Comparison of ENCODE assay signal across 14 cellular contexts in genomic region chr2:12236136-12236834, GRCh38.
"Had no signal": no experiment of that assay in that cellular context is flagged by ENCODE, and none has a peak within 500 bp of the region (broad histone marks: within the 10 kb centered on the region; RNA-seq: fewer than 3 reads in every experiment).

No MANE protein-coding gene starts in this region.

- H3K36me3 Mint-ChIP-seq: neural progenitor cell, T-cell had no signal

- H3K27me3 Mint-ChIP-seq: activated CD4-positive, alpha-beta T cell treated with anti-CD3 and anti-CD28 coated beads for 36 hours; activated CD8-positive, alpha-beta T cell treated with anti-CD3 and anti-CD28 coated beads for 36 hours; T-cell had no signal

- H3K36me3 ChIP-seq: gastrocnemius medialis, neural progenitor cell, pancreas, thyroid gland, vagina, WERI-Rb-1 had no signal

- H3K9me3 Mint-ChIP-seq: activated CD8-positive, alpha-beta T cell treated with anti-CD3 and anti-CD28 coated beads for 36 hours; activated naive CD4-positive, alpha-beta T cell treated with anti-CD3 and anti-CD28 coated beads for 36 hours; neural progenitor cell; T-cell had no signal

- H3K27ac Mint-ChIP-seq: activated CD4-positive, alpha-beta T cell treated with anti-CD3 and anti-CD28 coated beads for 36 hours; activated CD8-positive, alpha-beta T cell treated with anti-CD3 and anti-CD28 coated beads for 36 hours; activated naive CD4-positive, alpha-beta T cell treated with anti-CD3 and anti-CD28 coated beads for 36 hours; neural progenitor cell; T-cell had no signal

- DNase-seq: activated CD4-positive, alpha-beta T cell treated with anti-CD3 and anti-CD28 coated beads for 36 hours; activated CD8-positive, alpha-beta memory T cell treated with anti-CD3 and anti-CD28 coated beads, Interleukin-2, amount 50 U/mL, for 4 hours; activated CD8-positive, alpha-beta T cell treated with anti-CD3 and anti-CD28 coated beads for 36 hours; activated naive CD4-positive, alpha-beta T cell treated with anti-CD3 and anti-CD28 coated beads for 36 hours; gastrocnemius medialis; kidney glomerular epithelial cell; pancreas; T-cell; T1000; thyroid gland; WERI-Rb-1 had no signal

- H3K4me1 Mint-ChIP-seq: activated CD4-positive, alpha-beta T cell treated with anti-CD3 and anti-CD28 coated beads for 36 hours; neural progenitor cell; T-cell had no signal

- H3K27ac ChIP-seq: gastrocnemius medialis, neural progenitor cell, pancreas, skin epidermis, thyroid gland, vagina, WERI-Rb-1 had no signal

- H3K27me3 ChIP-seq: gastrocnemius medialis, neural progenitor cell, pancreas, thyroid gland, vagina had no signal

- H3K9ac ChIP-seq: neural progenitor cell had no signal

- H3K4me1 ChIP-seq: neural progenitor cell, pancreas, vagina had no signal

- H3K4me3 ChIP-seq: gastrocnemius medialis, neural progenitor cell, pancreas, skin epidermis, thyroid gland, vagina had no signal

- H2AFZ ChIP-seq: neural progenitor cell had no signal

- FAIRE-seq: pancreas had no signal

- H3K4me2 ChIP-seq: neural progenitor cell had no signal

- H3K4me3 Mint-ChIP-seq: activated CD4-positive, alpha-beta T cell treated with anti-CD3 and anti-CD28 coated beads for 36 hours; activated CD8-positive, alpha-beta T cell treated with anti-CD3 and anti-CD28 coated beads for 36 hours; activated naive CD4-positive, alpha-beta T cell treated with anti-CD3 and anti-CD28 coated beads for 36 hours; neural progenitor cell; T-cell had no signal

- H3K9me3 ChIP-seq: gastrocnemius medialis, pancreas, thyroid gland, vagina had no signal
